In genomic region chr7:28725045-28725630, GRCh38 we compare ENCODE assay signal across 14 cellular contexts.
"Had no signal": no experiment of that assay in that cellular context is flagged by ENCODE, and none has a peak within 500 bp of the region (broad histone marks: within the 10 kb centered on the region; RNA-seq: fewer than 3 reads in every experiment).

No MANE protein-coding gene starts in this region.

- ATAC-seq: effector memory CD8-positive, alpha-beta T cell had no signal

- H3K4me3 ChIP-seq: thyroid gland, vagina had no signal

- H3K27me3 ChIP-seq: thyroid gland, vagina had no signal

- H3K27ac ChIP-seq: epithelial cell of prostate, vagina had no signal

- H3K9me3 ChIP-seq: thyroid gland, vagina had no signal

- DNase-seq: activated B cell treated with CpG ODN at 0.5 μM for 24 hours; activated CD4-positive, alpha-beta T cell treated with anti-CD3 and anti-CD28 coated beads, Interleukin-2, amount 10 ng/mL, durations not matched to agents 24 days and 14 days; activated naive CD4-positive, alpha-beta T cell treated with anti-CD3 and anti-CD28 coated beads, Interleukin-2, amount 10 ng/mL, durations not matched to agents 7 days and 5 days; cortex of kidney; effector memory CD8-positive, alpha-beta T cell; hippocampal formation; kidney glomerular epithelial cell; occipital lobe; stimulated activated CD4-positive, alpha-beta T cell treated with anti-CD3 and anti-CD28 coated beads, Interleukin-15, amount 100 ng/mL, for 24 hours; stimulated activated CD4-positive, alpha-beta T cell treated with anti-CD3 and anti-CD28 coated beads, Interleukin-4, amount 100 ng/mL, for 24 hours; T1000; thyroid gland had no signal

- H3K36me3 ChIP-seq: thyroid gland, vagina had no signal
